ENCODE assay signal across 1 cellular context in the genomic region with DNA sequence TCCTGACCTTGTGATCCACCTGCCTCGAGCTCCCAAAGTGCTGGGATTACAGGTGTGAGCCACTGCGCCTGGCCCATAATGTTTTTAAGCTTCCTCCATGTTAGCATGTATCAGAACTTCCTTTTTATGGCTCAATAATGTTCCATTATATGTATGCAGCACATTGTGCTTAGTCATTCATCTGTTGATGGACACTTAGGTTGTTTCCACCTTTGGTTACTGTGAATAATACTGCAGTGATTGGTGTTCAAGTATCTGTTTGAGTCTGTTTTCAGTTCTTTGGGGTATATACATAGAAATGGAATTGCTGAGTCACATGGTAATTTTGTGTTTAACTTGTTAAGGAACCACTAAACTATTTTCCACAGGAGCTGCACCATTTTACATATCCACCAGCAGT.
TF ChIP-seq lines count a peak whose summit lies in the region.

No MANE protein-coding gene starts in this region.

TF ChIP-seq in HepG2, 621 proteins besides CTCF, POLR2A, EP300 and RAD21:
- peak in 1 of 2 experiments; percentile 5; a peak in 1 of 4 replicates for TF ChIP-seq MAFK (conservative IDR thresholded peaks at IDR 0.05 in 1 of 2, IDR thresholded peaks at IDR 0.05 in 1 of 2; ENCODE audit: low read length in 2 of 2)
- peak; percentile 51; the same call in 1 of the 2 replicates for TF ChIP-seq NFE2L2 (IDR thresholded peaks at IDR 0.05; ENCODE audit: low read length)
- no peak for TF ChIP-seq ZNF7 (CRISPR knock-in tag; IDR thresholded peaks at IDR 0.05)
- TF ChIP-seq NFE2 (CRISPR knock-in tag; IDR thresholded peaks at IDR 0.05): peak; percentile 18; the same call in 1 of the 2 replicates
- no peak for TF ChIP-seq RAD51 (IDR thresholded peaks at IDR 0.05; ENCODE audit: borderline replicate concordance)
